Comparison of ENCODE assay signal across 10 cellular contexts in the genomic region with DNA sequence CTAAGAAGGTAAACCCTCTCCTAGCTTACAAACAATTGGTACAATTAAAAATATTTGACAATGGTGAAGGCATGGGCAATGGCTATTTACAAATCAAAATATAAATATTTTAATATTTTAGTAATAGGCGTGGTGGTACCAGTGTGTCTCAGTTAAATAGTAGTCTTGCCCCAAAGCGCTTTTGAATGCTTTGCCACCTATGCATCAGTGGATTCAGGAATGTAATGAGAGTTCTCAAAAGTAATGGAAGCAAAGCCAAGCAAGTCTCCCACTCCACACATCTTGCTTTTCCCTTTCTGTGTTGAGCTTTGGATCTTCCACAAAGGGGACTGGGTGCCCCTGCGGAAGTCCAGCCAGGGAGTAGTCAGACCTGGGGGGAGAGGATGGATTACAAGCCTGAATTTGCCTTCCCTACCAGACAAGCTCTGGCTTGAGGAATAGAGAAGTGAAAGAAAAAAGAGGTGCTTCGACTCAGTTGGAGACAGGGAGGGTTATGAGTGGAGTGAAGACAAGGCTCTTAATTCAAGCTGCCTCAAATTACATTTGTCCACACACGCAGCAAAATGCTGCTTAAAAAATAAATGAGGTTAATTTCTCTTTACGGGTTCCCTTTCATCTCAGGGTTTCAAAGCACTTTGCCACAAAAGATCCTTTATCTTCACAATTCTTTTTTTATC. TPM values are rescaled to one million over a fixed set of nuclear protein-coding genes. Genes with fewer than 3 reads are reported as not detected.
A peak's percentile ranks its signal among the peaks of the same experiment; 100 is the strongest.
DNase-seq lines count a peak whose midpoint lies in the region; ATAC-seq and FAIRE-seq lines count a peak whose summit lies in the region.
"Had no signal": no experiment of that assay in that cellular context is flagged by ENCODE, and none has a peak within 500 bp of the region (broad histone marks: within the 10 kb centered on the region; RNA-seq: fewer than 3 reads in every experiment).

No MANE protein-coding gene starts in this region.

- H2BK5ac ChIP-seq in mesenchymal stem cell (ENCODE audit: low read depth, low read length, poor library complexity, severe bottlenecking): peak overlapping the region; percentile 39

- H3K18ac ChIP-seq in mesenchymal stem cell (ENCODE audit: low read depth in 1 of 2, low read length in 2 of 2): peak overlapping the region; percentile 34 to 37

- peak overlapping the region; percentile 85 for H4K91ac ChIP-seq in mesenchymal stem cell (ENCODE audit: low read length)

- peak; percentile 29 for DNase-seq in ACHN
- peak; percentile 54 for DNase-seq in LHCN-M2 (ENCODE audit: low read depth)
- DNase-seq in central memory CD8-positive, alpha-beta T cell (ENCODE audit: low spot score in 2 of 2): no peak
- peak; percentile 38 for DNase-seq in mesenchymal stem cell
- DNase-seq in NCI-H1092 treated with DMSO at 0.1 percent for 48 hours (lab: John Stamatoyannopoulos, UW): no peak
- DNase-seq in left colon: no peak
- DNase-seq in frontal cortex (ENCODE audit: low spot score in 2 of 2): no peak
- DNase-seq: stimulated activated naive B cell treated with anti-CD40 and anti-IgM and Interleukin-4, amounts not matched to agents 10 μg/mL and 1 μg/mL and 100 μg/mL, for 72 hours had no signal

- no peaks in the 10 kb centered on the region for H3K9me3 ChIP-seq in mesenchymal stem cell (ENCODE audit: control insufficient read depth, low read length)
- H3K9me3 ChIP-seq: neutrophil had no signal

- no peak for ATAC-seq in central memory CD8-positive, alpha-beta T cell (replicated peaks; ENCODE audit: extremely low read depth, poor library complexity, severe bottlenecking)
- ATAC-seq in HG03378 (IDR thresholded peaks at IDR 0.05; ENCODE audit: unreplicated experiment): no peak
- ATAC-seq in left colon: no peak

- in situ Hi-C loops in ACHN (cut with HindIII; ENCODE audit: low pct_ligation_motif_present, low pct_unique_long_range_greater_than_20kb, low sequenced_read_pairs): no loop called here

- no peak overlapping the region for H2BK15ac ChIP-seq in mesenchymal stem cell (ENCODE audit: low read depth, poor library complexity, severe bottlenecking)

- H3K27ac ChIP-seq in mesenchymal stem cell (ENCODE audit: low read length, poor library complexity, severe bottlenecking): peak overlapping the region; percentile 94
- H3K27ac ChIP-seq: neutrophil had no signal

- H2BK12ac ChIP-seq in mesenchymal stem cell (ENCODE audit: low read length in 2 of 2): peak overlapping the region; percentile 4 to 88

- H2AFZ ChIP-seq in mesenchymal stem cell (ENCODE audit: low read depth, low read length): no peak overlapping the region

- intact Hi-C loops in left colon (cut with DNase I, micrococcal nuclease): no loop called here

- no peak overlapping the region for H3K4me2 ChIP-seq in mesenchymal stem cell (ENCODE audit: low read length, poor library complexity, severe bottlenecking)

- no peaks in the 10 kb centered on the region for H3K27me3 Mint-ChIP-seq in central memory CD8-positive, alpha-beta T cell
- H3K27me3 Mint-ChIP-seq: stimulated activated naive B cell treated with anti-CD40 and anti-IgM and Interleukin-4, amounts not matched to agents 10 μg/mL and 1 μg/mL and 100 μg/mL, for 72 hours had no signal

- H3K4me3 Mint-ChIP-seq in central memory CD8-positive, alpha-beta T cell: no peak overlapping the region
- H3K4me3 Mint-ChIP-seq: stimulated activated naive B cell treated with anti-CD40 and anti-IgM and Interleukin-4, amounts not matched to agents 10 μg/mL and 1 μg/mL and 100 μg/mL, for 72 hours had no signal

- peak overlapping the region; percentile 96 for H3K27ac Mint-ChIP-seq in central memory CD8-positive, alpha-beta T cell (ENCODE audit: low read depth)

- no peak overlapping the region for H2AK5ac ChIP-seq in mesenchymal stem cell (ENCODE audit: low read length, severe bottlenecking)

- FAIRE-seq in frontal cortex (lab: Jason Lieb, UNC): no peak

- peaks cover 26% of the 10 kb centered on the region for H3K4me1 Mint-ChIP-seq in central memory CD8-positive, alpha-beta T cell

- no peak overlapping the region for H3K4me3 ChIP-seq in mesenchymal stem cell (ENCODE audit: insufficient read depth in 1 of 2, low read depth in 1 of 2, low read length in 2 of 2)

- peak overlapping the region; percentile 68 for H2BK120ac ChIP-seq in mesenchymal stem cell (ENCODE audit: low read depth, low read length)

- no peak overlapping the region for H3K14ac ChIP-seq in mesenchymal stem cell (ENCODE audit: low read length in 2 of 2)

- WGBS in mesenchymal stem cell: 17% methylated on average over 4 of the region's 6 CpGs

- no peak overlapping the region for H3K23ac ChIP-seq in mesenchymal stem cell (ENCODE audit: low read length in 2 of 2)

- peak overlapping the region; percentile 12 to 57 for H3K4ac ChIP-seq in mesenchymal stem cell (ENCODE audit: low read depth in 1 of 2, low read length in 2 of 2)

- no peaks in the 10 kb centered on the region for H3K27me3 ChIP-seq in mesenchymal stem cell (ENCODE audit: control insufficient read depth in 1 of 2, insufficient read depth in 1 of 2, low read length in 2 of 2)
- H3K27me3 ChIP-seq: neutrophil had no signal

- H3K9ac ChIP-seq in mesenchymal stem cell (ENCODE audit: low read length): peak overlapping the region; percentile 85

- H3K79me1 ChIP-seq in mesenchymal stem cell (replicated peaks; ENCODE audit: low read length, poor library complexity, severe bottlenecking): no peaks in the 10 kb centered on the region

- H3K36me3 Mint-ChIP-seq in central memory CD8-positive, alpha-beta T cell (ENCODE audit: insufficient read depth): peaks cover 8% of the 10 kb centered on the region
- H3K36me3 Mint-ChIP-seq: stimulated activated naive B cell treated with anti-CD40 and anti-IgM and Interleukin-4, amounts not matched to agents 10 μg/mL and 1 μg/mL and 100 μg/mL, for 72 hours had no signal

- H3K9me3 Mint-ChIP-seq in central memory CD8-positive, alpha-beta T cell: no peaks in the 10 kb centered on the region
- H3K9me3 Mint-ChIP-seq: stimulated activated naive B cell treated with anti-CD40 and anti-IgM and Interleukin-4, amounts not matched to agents 10 μg/mL and 1 μg/mL and 100 μg/mL, for 72 hours had no signal

- peak overlapping the region; percentile 19 for H4K8ac ChIP-seq in mesenchymal stem cell (ENCODE audit: low read length)

- peaks cover 7% of the 10 kb centered on the region for H3K4me1 ChIP-seq in mesenchymal stem cell (ENCODE audit: control insufficient read depth, insufficient read depth, low read depth, low read length)

- no peaks in the 10 kb centered on the region for H3K36me3 ChIP-seq in mesenchymal stem cell (ENCODE audit: control insufficient read depth in 1 of 2, insufficient read depth in 2 of 2, low read depth in 1 of 2, low read length in 2 of 2)
- H3K36me3 ChIP-seq: neutrophil had no signal

RNA-seq across cellular contexts. Expression of a gene that starts 48.9 kb away (rescaled TPM):
- total RNA-seq in LHCN-M2 (2014; rRNA removed) (58.7 and 62.6 TPM in 2 replicates), left colon (10 to 100 TPM; 24.7 to 28.0 TPM), frontal cortex (658 TPM)
- 11.1 TPM for polyA plus RNA-seq in LHCN-M2 (2012)
- 11.7 TPM for polyA plus RNA-seq in mesenchymal stem cell (2013, experiment 1 of 2)
- 10.7 TPM for polyA plus RNA-seq in mesenchymal stem cell (2013, experiment 2 of 2)

Comparison
In these comparisons a context has a peak if more than half of its experiments do, and no peak if none do; other contexts are left out.
1. DNase-seq: peak in ACHN (single experiment), LHCN-M2 (single experiment) and mesenchymal stem cell (single experiment); none in central memory CD8-positive, alpha-beta T cell (0 of 2), NCI-H1092 treated with DMSO at 0.1 percent for 48 hours (single experiment), left colon (0 of 2) and frontal cortex (0 of 2).
2. RNA of a gene that starts 48.9 kb away (total RNA-seq): 658 TPM in frontal cortex (single experiment); 58.7 to 62.6 TPM in LHCN-M2 and 24.7 to 28.0 TPM in left colon; every median in the first group is over 10 times any median in the second.